1 cellular context compared by ENCODE assay signal in the genomic region with DNA sequence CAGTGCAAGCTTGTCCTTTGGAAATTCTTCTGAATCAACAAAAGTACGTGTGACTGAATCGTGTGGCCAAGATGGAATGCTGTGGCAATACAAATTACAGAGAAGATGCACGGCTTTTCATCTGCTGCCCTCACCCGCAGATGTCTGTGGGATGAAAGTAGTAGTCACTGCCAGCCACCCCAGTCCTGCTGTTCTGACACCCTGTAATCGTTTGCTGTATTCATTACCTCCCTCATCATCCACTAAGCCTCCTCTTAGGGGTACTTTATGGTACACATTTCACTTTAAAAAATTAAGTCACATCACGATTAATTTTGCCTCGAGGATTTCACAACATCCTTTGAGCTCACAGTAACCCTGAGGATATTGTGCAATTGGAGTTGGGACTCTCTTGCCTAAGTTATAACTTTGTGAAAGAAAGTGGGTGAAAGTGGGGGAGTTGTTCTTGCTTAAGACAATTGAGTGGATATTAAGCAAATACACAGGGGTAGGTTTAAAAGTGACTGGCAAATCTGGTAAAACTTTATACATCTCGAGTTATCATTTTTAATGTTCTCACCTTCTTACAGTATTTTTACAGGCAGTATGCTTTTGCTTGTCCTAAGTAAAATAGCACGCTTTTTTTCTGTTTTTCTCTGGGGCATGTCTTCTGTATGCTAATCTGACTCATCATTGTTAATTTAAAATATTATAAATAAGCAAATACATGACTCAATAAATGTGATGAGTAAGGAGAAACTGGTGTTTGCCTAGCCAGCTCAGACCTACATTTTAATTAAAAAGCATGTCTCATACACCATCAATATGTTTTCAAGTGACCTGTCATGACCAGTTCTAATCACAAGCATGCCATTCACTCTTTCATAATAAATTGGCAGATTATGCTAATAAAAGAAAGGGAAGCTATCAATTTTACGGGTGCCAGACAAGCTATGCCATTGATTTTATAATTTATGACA.
A peak's percentile ranks its signal among the peaks of the same experiment; 100 is the strongest.
TF ChIP-seq lines count a peak whose summit lies in the region.

No MANE protein-coding gene starts in this region.

TF ChIP-seq in HepG2, 621 proteins besides CTCF, POLR2A, EP300 and RAD21 (continued from another document and continues in another):
- TF ChIP-seq, protein P1, sequence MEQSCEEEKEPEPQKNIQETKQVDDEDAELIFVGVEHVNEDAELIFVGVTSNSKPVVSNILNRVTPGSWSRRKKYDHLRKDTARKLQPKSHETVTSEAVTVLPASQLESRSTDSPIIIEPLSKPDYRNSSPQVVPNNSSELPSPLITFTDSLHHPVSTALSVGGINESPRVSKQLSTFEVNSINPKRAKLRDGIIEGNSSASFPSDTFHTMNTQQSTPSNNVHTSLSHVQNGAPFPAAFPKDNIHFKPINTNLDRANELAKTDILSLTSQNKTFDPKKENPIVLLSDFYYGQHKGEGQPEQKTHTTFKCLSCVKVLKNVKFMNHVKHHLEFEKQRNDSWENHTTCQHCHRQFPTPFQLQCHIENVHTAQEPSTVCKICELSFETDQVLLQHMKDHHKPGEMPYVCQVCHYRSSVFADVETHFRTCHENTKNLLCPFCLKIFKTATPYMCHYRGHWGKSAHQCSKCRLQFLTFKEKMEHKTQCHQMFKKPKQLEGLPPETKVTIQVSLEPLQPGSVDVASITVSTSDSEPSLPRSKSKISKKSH (CRISPR knock-in tag; IDR thresholded peaks at IDR 0.05; ENCODE audit: borderline replicate concordance), result no peak
- TF ChIP-seq ZNF660 (CRISPR knock-in tag; IDR thresholded peaks at IDR 0.05; ENCODE audit: borderline replicate concordance, low read depth) (no peak), NCOA1 (CRISPR knock-in tag; IDR thresholded peaks at IDR 0.05) (no peak), ZBTB38 (CRISPR knock-in tag; IDR thresholded peaks at IDR 0.05) (no peak), ZNF292 (CRISPR knock-in tag; IDR thresholded peaks at IDR 0.05; ENCODE audit: borderline replicate concordance, low read depth) (peak; percentile 86), SATB2 (CRISPR knock-in tag; IDR thresholded peaks at IDR 0.05) (no peak), SMYD3 (CRISPR knock-in tag; IDR thresholded peaks at IDR 0.05) (peak; percentile 81; the same call in 1 of the 2 replicates), ZSCAN25 (CRISPR knock-in tag; IDR thresholded peaks at IDR 0.05) (no peak), HOXD1 (CRISPR knock-in tag; IDR thresholded peaks at IDR 0.05) (no peak), SIX4 (CRISPR knock-in tag; IDR thresholded peaks at IDR 0.05) (peak; percentile 67), PAF1 (CRISPR knock-in tag; IDR thresholded peaks at IDR 0.05) (no peak), CC2D1A (CRISPR knock-in tag; IDR thresholded peaks at IDR 0.05) (no peak), RAD51 (IDR thresholded peaks at IDR 0.05; ENCODE audit: borderline replicate concordance) (no peak), IKZF4 (CRISPR knock-in tag; IDR thresholded peaks at IDR 0.05; ENCODE audit: borderline replicate concordance, low read depth, not compliant biosample characterization) (no peak), RBM39 (IDR thresholded peaks at IDR 0.05; ENCODE audit: low read depth, low read length, poor library complexity, severe bottlenecking) (no peak), ZNF614 (CRISPR knock-in tag; IDR thresholded peaks at IDR 0.05; ENCODE audit: borderline replicate concordance) (peak; percentile 85; the same call in 1 of the 2 replicates), TCF12 (IDR thresholded peaks at IDR 0.05) (no peak), TCF12 (CRISPR knock-in tag; IDR thresholded peaks at IDR 0.05) (no peak), POLR2AphosphoS5 (IDR thresholded peaks at IDR 0.05; ENCODE audit: low read depth, low read length) (no peak), TEAD3 (CRISPR knock-in tag; optimal IDR thresholded peaks at IDR 0.05; ENCODE audit: borderline replicate concordance) (peak; percentile 76), ZFAT (CRISPR knock-in tag; conservative IDR thresholded peaks at IDR 0.05) (no peak), IRX3 (CRISPR knock-in tag; IDR thresholded peaks at IDR 0.05; ENCODE audit: borderline replicate concordance, low read depth) (no peak), ZNF878 (CRISPR knock-in tag; IDR thresholded peaks at IDR 0.05) (peak; percentile 70; the same call in 1 of the 2 replicates)
- TF ChIP-seq, protein P2, sequence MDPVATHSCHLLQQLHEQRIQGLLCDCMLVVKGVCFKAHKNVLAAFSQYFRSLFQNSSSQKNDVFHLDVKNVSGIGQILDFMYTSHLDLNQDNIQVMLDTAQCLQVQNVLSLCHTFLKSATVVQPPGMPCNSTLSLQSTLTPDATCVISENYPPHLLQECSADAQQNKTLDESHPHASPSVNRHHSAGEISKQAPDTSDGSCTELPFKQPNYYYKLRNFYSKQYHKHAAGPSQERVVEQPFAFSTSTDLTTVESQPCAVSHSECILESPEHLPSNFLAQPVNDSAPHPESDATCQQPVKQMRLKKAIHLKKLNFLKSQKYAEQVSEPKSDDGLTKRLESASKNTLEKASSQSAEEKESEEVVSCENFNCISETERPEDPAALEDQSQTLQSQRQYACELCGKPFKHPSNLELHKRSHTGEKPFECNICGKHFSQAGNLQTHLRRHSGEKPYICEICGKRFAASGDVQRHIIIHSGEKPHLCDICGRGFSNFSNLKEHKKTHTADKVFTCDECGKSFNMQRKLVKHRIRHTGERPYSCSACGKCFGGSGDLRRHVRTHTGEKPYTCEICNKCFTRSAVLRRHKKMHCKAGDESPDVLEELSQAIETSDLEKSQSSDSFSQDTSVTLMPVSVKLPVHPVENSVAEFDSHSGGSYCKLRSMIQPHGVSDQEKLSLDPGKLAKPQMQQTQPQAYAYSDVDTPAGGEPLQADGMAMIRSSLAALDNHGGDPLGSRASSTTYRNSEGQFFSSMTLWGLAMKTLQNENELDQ (CRISPR knock-in tag; IDR thresholded peaks at IDR 0.05; ENCODE audit: borderline replicate concordance), result no peak
- TF ChIP-seq, protein P3, sequence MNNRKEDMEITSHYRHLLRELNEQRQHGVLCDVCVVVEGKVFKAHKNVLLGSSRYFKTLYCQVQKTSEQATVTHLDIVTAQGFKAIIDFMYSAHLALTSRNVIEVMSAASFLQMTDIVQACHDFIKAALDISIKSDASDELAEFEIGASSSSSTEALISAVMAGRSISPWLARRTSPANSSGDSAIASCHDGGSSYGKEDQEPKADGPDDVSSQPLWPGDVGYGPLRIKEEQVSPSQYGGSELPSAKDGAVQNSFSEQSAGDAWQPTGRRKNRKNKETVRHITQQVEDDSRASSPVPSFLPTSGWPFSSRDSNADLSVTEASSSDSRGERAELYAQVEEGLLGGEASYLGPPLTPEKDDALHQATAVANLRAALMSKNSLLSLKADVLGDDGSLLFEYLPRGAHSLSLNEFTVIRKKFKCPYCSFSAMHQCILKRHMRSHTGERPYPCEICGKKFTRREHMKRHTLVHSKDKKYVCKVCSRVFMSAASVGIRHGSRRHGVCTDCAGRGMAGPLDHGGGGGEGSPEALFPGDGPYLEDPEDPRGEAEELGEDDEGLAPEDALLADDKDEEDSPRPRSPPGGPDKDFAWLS (CRISPR knock-in tag; IDR thresholded peaks at IDR 0.05; ENCODE audit: borderline replicate concordance), result no peak
- TF ChIP-seq, protein P4, sequence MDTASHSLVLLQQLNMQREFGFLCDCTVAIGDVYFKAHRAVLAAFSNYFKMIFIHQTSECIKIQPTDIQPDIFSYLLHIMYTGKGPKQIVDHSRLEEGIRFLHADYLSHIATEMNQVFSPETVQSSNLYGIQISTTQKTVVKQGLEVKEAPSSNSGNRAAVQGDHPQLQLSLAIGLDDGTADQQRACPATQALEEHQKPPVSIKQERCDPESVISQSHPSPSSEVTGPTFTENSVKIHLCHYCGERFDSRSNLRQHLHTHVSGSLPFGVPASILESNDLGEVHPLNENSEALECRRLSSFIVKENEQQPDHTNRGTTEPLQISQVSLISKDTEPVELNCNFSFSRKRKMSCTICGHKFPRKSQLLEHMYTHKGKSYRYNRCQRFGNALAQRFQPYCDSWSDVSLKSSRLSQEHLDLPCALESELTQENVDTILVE (CRISPR knock-in tag; IDR thresholded peaks at IDR 0.05), result peak; percentile 76; the same call in 1 of the 2 replicates
- TF ChIP-seq, protein P5, sequence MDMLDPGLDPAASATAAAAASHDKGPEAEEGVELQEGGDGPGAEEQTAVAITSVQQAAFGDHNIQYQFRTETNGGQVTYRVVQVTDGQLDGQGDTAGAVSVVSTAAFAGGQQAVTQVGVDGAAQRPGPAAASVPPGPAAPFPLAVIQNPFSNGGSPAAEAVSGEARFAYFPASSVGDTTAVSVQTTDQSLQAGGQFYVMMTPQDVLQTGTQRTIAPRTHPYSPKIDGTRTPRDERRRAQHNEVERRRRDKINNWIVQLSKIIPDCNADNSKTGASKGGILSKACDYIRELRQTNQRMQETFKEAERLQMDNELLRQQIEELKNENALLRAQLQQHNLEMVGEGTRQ (IDR thresholded peaks at IDR 0.05; ENCODE audit: low read depth, low read length), result no peak
- TF ChIP-seq, protein P5 (CRISPR knock-in tag; IDR thresholded peaks at IDR 0.05; ENCODE audit: borderline replicate concordance), result no peak
- TF ChIP-seq, protein P6, sequence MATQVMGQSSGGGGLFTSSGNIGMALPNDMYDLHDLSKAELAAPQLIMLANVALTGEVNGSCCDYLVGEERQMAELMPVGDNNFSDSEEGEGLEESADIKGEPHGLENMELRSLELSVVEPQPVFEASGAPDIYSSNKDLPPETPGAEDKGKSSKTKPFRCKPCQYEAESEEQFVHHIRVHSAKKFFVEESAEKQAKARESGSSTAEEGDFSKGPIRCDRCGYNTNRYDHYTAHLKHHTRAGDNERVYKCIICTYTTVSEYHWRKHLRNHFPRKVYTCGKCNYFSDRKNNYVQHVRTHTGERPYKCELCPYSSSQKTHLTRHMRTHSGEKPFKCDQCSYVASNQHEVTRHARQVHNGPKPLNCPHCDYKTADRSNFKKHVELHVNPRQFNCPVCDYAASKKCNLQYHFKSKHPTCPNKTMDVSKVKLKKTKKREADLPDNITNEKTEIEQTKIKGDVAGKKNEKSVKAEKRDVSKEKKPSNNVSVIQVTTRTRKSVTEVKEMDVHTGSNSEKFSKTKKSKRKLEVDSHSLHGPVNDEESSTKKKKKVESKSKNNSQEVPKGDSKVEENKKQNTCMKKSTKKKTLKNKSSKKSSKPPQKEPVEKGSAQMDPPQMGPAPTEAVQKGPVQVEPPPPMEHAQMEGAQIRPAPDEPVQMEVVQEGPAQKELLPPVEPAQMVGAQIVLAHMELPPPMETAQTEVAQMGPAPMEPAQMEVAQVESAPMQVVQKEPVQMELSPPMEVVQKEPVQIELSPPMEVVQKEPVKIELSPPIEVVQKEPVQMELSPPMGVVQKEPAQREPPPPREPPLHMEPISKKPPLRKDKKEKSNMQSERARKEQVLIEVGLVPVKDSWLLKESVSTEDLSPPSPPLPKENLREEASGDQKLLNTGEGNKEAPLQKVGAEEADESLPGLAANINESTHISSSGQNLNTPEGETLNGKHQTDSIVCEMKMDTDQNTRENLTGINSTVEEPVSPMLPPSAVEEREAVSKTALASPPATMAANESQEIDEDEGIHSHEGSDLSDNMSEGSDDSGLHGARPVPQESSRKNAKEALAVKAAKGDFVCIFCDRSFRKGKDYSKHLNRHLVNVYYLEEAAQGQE (IDR thresholded peaks at IDR 0.05; ENCODE audit: borderline replicate concordance in 1 of 2, low read depth in 1 of 2, low read length in 2 of 2), result no peak; a peak in 1 of 4 replicates
- TF ChIP-seq, protein P7, sequence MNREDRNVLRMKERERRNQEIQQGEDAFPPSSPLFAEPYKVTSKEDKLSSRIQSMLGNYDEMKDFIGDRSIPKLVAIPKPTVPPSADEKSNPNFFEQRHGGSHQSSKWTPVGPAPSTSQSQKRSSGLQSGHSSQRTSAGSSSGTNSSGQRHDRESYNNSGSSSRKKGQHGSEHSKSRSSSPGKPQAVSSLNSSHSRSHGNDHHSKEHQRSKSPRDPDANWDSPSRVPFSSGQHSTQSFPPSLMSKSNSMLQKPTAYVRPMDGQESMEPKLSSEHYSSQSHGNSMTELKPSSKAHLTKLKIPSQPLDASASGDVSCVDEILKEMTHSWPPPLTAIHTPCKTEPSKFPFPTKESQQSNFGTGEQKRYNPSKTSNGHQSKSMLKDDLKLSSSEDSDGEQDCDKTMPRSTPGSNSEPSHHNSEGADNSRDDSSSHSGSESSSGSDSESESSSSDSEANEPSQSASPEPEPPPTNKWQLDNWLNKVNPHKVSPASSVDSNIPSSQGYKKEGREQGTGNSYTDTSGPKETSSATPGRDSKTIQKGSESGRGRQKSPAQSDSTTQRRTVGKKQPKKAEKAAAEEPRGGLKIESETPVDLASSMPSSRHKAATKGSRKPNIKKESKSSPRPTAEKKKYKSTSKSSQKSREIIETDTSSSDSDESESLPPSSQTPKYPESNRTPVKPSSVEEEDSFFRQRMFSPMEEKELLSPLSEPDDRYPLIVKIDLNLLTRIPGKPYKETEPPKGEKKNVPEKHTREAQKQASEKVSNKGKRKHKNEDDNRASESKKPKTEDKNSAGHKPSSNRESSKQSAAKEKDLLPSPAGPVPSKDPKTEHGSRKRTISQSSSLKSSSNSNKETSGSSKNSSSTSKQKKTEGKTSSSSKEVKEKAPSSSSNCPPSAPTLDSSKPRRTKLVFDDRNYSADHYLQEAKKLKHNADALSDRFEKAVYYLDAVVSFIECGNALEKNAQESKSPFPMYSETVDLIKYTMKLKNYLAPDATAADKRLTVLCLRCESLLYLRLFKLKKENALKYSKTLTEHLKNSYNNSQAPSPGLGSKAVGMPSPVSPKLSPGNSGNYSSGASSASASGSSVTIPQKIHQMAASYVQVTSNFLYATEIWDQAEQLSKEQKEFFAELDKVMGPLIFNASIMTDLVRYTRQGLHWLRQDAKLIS (CRISPR knock-in tag; IDR thresholded peaks at IDR 0.05), result no peak
